18 cellular contexts compared by ENCODE assay signal in genomic region chr7:73397521-73397934, GRCh38. TPM values are rescaled to one million over a fixed set of nuclear protein-coding genes. Genes with fewer than 3 reads are reported as not detected.
A peak's percentile ranks its signal among the peaks of the same experiment; 100 is the strongest.
DNase-seq lines count a peak whose midpoint lies in the region; ATAC-seq and TF ChIP-seq lines count a peak whose summit lies in the region.
"Had no signal": no experiment of that assay in that cellular context is flagged by ENCODE, and none has a peak within 500 bp of the region (broad histone marks: within the 10 kb centered on the region; RNA-seq: fewer than 3 reads in every experiment).

No MANE protein-coding gene starts in this region.

- H3K18ac ChIP-seq in mesendoderm (ENCODE audit: low read length), result no peak overlapping the region

- no peaks in the 10 kb centered on the region for H3K9me3 Mint-ChIP-seq in type B pancreatic cell
- H3K9me3 Mint-ChIP-seq in T-helper 2 cell treated with Interferon-gamma antibody and Interleukin-4, amounts not matched to agents 5 μg/mL and 100 μg/mL, for 36 hours, result no peaks in the 10 kb centered on the region
- no peaks in the 10 kb centered on the region for H3K9me3 Mint-ChIP-seq in activated T-helper 2 cell treated with anti-CD3 and anti-CD28 coated beads, Interferon-gamma antibody, Interleukin-2, Interleukin-4, amounts not matched to agents 10 μg/mL and 5 μg/mL and 100 μg/mL, durations not matched to agents 14 hours and 24 hours and 36 hours
- H3K9me3 Mint-ChIP-seq: stimulated activated effector memory CD8-positive, alpha-beta T cell treated with anti-CD3 and anti-CD28 coated beads, Interleukin-12 subunit alpha, Interleukin-12 subunit beta, amount 100 ng/mL, for 72 hours had no signal

- peak overlapping the region; percentile 57 for H3K56ac ChIP-seq in mesendoderm (ENCODE audit: low read length)

- ATAC-seq in Right ventricle myocardium inferior (peak; percentile 16), heart left ventricle (no peak)
- ATAC-seq: stimulated activated effector memory CD8-positive, alpha-beta T cell treated with anti-CD3 and anti-CD28 coated beads, Interleukin-12 subunit alpha, Interleukin-12 subunit beta, amount 100 ng/mL, for 72 hours had no signal

- H3K4me3 ChIP-seq in heart left ventricle (peak overlapping the region in 9 of 12 donors; percentile 8 to 31 (median 28)), mesendoderm (ENCODE audit: low read length) (peak overlapping the region; percentile 11)
- H3K4me3 ChIP-seq: GM23248, skin epidermis had no signal

- no peak overlapping the region for H3K27ac ChIP-seq in heart left ventricle
- H3K27ac ChIP-seq in mesendoderm (ENCODE audit: low read depth, low read length), result no peak overlapping the region
- H3K27ac ChIP-seq: C4-2B, GM23248, skin epidermis, tibial nerve had no signal

- H3K4me2 ChIP-seq in mesendoderm (ENCODE audit: low read length), result peak overlapping the region; percentile 61

- peak overlapping the region; percentile 79 for H3K4me3 Mint-ChIP-seq in type B pancreatic cell
- H3K4me3 Mint-ChIP-seq in T-helper 2 cell treated with Interferon-gamma antibody and Interleukin-4, amounts not matched to agents 5 μg/mL and 100 μg/mL, for 36 hours, result no peak overlapping the region
- no peak overlapping the region for H3K4me3 Mint-ChIP-seq in activated T-helper 2 cell treated with anti-CD3 and anti-CD28 coated beads, Interferon-gamma antibody, Interleukin-2, Interleukin-4, amounts not matched to agents 10 μg/mL and 5 μg/mL and 100 μg/mL, durations not matched to agents 14 hours and 24 hours and 36 hours (ENCODE audit: low read depth)
- H3K4me3 Mint-ChIP-seq: stimulated activated effector memory CD8-positive, alpha-beta T cell treated with anti-CD3 and anti-CD28 coated beads, Interleukin-12 subunit alpha, Interleukin-12 subunit beta, amount 100 ng/mL, for 72 hours had no signal

- peaks cover 8% of the 10 kb centered on the region for H3K4me1 Mint-ChIP-seq in type B pancreatic cell (ENCODE audit: unreplicated experiment)
- no peaks in the 10 kb centered on the region for H3K4me1 Mint-ChIP-seq in T-helper 2 cell treated with Interferon-gamma antibody and Interleukin-4, amounts not matched to agents 5 μg/mL and 100 μg/mL, for 36 hours (ENCODE audit: low read depth)
- H3K4me1 Mint-ChIP-seq in activated T-helper 2 cell treated with anti-CD3 and anti-CD28 coated beads, Interferon-gamma antibody, Interleukin-2, Interleukin-4, amounts not matched to agents 10 μg/mL and 5 μg/mL and 100 μg/mL, durations not matched to agents 14 hours and 24 hours and 36 hours (ENCODE audit: low read depth), result no peaks in the 10 kb centered on the region
- H3K4me1 Mint-ChIP-seq: stimulated activated effector memory CD8-positive, alpha-beta T cell treated with anti-CD3 and anti-CD28 coated beads, Interleukin-12 subunit alpha, Interleukin-12 subunit beta, amount 100 ng/mL, for 72 hours had no signal

- H3K23ac ChIP-seq in mesendoderm (ENCODE audit: low read length), result no peak overlapping the region

- TF ChIP-seq POLR2A in heart left ventricle (IDR thresholded peaks at IDR 0.05), result no peak

- 58 to 71% (median 61%) methylated on average over 9 of the region's 9 CpGs for WGBS in heart left ventricle, 4 donors
- WGBS in mesendoderm (ENCODE audit: extremely low coverage, insufficient coverage, low lambda C conversion rate), result no CpG with 5 or more reads among the region's 9 CpGs

- H3K9ac ChIP-seq in mesendoderm (ENCODE audit: low read length), result peak overlapping the region; percentile 63
- H3K9ac ChIP-seq: GM23248 had no signal

- H3K9me3 ChIP-seq in heart left ventricle, result no peaks in the 10 kb centered on the region
- H3K9me3 ChIP-seq: tibial nerve had no signal

- H3K79me1 ChIP-seq in mesendoderm (ENCODE audit: low read length), result no peaks in the 10 kb centered on the region

- H3K79me2 ChIP-seq in mesendoderm (ENCODE audit: control insufficient read depth, insufficient read depth, low read length), result no peaks in the 10 kb centered on the region

- peak overlapping the region; percentile 6 for H2BK5ac ChIP-seq in mesendoderm (ENCODE audit: low read length)

- H4K5ac ChIP-seq in mesendoderm (ENCODE audit: low read length), result no peak overlapping the region

- H2BK15ac ChIP-seq in mesendoderm (replicated peaks; ENCODE audit: low read depth), result no peak overlapping the region

- H4K8ac ChIP-seq in mesendoderm (ENCODE audit: low read depth, low read length), result no peak overlapping the region

- H3K27me3 Mint-ChIP-seq in type B pancreatic cell, result no peaks in the 10 kb centered on the region
- H3K27me3 Mint-ChIP-seq in T-helper 2 cell treated with Interferon-gamma antibody and Interleukin-4, amounts not matched to agents 5 μg/mL and 100 μg/mL, for 36 hours (ENCODE audit: low read depth), result no peaks in the 10 kb centered on the region
- no peaks in the 10 kb centered on the region for H3K27me3 Mint-ChIP-seq in activated T-helper 2 cell treated with anti-CD3 and anti-CD28 coated beads, Interferon-gamma antibody, Interleukin-2, Interleukin-4, amounts not matched to agents 10 μg/mL and 5 μg/mL and 100 μg/mL, durations not matched to agents 14 hours and 24 hours and 36 hours (ENCODE audit: low read depth)

- H3K4me1 ChIP-seq in heart left ventricle (peaks cover 0 to 10% (median 0%) of the 10 kb centered on the region in 12 donors), mesendoderm (ENCODE audit: control insufficient read depth, low read depth, low read length) (peaks cover 2% of the 10 kb centered on the region)
- H3K4me1 ChIP-seq: tibial nerve had no signal

- H3K4ac ChIP-seq in mesendoderm (ENCODE audit: low read depth, low read length), result no peak overlapping the region

- no peak overlapping the region for H2AK5ac ChIP-seq in mesendoderm (ENCODE audit: low read length)

- no peak overlapping the region for H2BK120ac ChIP-seq in mesendoderm (ENCODE audit: low read depth, low read length)

- H3K36me3 ChIP-seq in heart left ventricle (no peaks in the 10 kb centered on the region), mesendoderm (ENCODE audit: control insufficient read depth, insufficient read depth, low read length) (no peaks in the 10 kb centered on the region)
- H3K36me3 ChIP-seq: tibial nerve had no signal

- TF ChIP-seq CTCF in heart left ventricle (IDR thresholded peaks at IDR 0.05) (no peak), type B pancreatic cell (conservative IDR thresholded peaks at IDR 0.05) (no peak)

- H3K27ac Mint-ChIP-seq in type B pancreatic cell, result peak overlapping the region; percentile 16
- no peak overlapping the region for H3K27ac Mint-ChIP-seq in T-helper 2 cell treated with Interferon-gamma antibody and Interleukin-4, amounts not matched to agents 5 μg/mL and 100 μg/mL, for 36 hours
- H3K27ac Mint-ChIP-seq in activated T-helper 2 cell treated with anti-CD3 and anti-CD28 coated beads, Interferon-gamma antibody, Interleukin-2, Interleukin-4, amounts not matched to agents 10 μg/mL and 5 μg/mL and 100 μg/mL, durations not matched to agents 14 hours and 24 hours and 36 hours, result no peak overlapping the region
- H3K27ac Mint-ChIP-seq: stimulated activated effector memory CD8-positive, alpha-beta T cell treated with anti-CD3 and anti-CD28 coated beads, Interleukin-12 subunit alpha, Interleukin-12 subunit beta, amount 100 ng/mL, for 72 hours had no signal

- no peaks in the 10 kb centered on the region for H3K36me3 Mint-ChIP-seq in type B pancreatic cell
- H3K36me3 Mint-ChIP-seq in T-helper 2 cell treated with Interferon-gamma antibody and Interleukin-4, amounts not matched to agents 5 μg/mL and 100 μg/mL, for 36 hours (ENCODE audit: low read depth), result no peaks in the 10 kb centered on the region
- H3K36me3 Mint-ChIP-seq in activated T-helper 2 cell treated with anti-CD3 and anti-CD28 coated beads, Interferon-gamma antibody, Interleukin-2, Interleukin-4, amounts not matched to agents 10 μg/mL and 5 μg/mL and 100 μg/mL, durations not matched to agents 14 hours and 24 hours and 36 hours (ENCODE audit: low read depth), result no peaks in the 10 kb centered on the region

- H3K27me3 ChIP-seq in heart left ventricle, result no peaks in the 10 kb centered on the region
- H3K27me3 ChIP-seq in mesendoderm (ENCODE audit: insufficient read depth, low read length, poor library complexity), result no peaks in the 10 kb centered on the region
- H3K27me3 ChIP-seq: tibial nerve had no signal

- intact Hi-C loops in Right ventricle myocardium inferior (cut with DNase I) (no loop called here), cardiac septum (cut with DNase I) (no loop called here), heart left ventricle (cut with DNase I) (no loop called here)
- intact Hi-C loops in activated T-helper 2 cell treated with anti-CD3 and anti-CD28 coated beads, Interferon-gamma antibody, Interleukin-2, Interleukin-4, amounts not matched to agents 10 μg/mL and 5 μg/mL and 100 μg/mL, durations not matched to agents 14 hours and 24 hours and 36 hours (cut with micrococcal nuclease), result no loop called here

- DNase-seq in Right ventricle myocardium inferior (ENCODE audit: missing footprints), result no peak
- DNase-seq in cardiac septum (ENCODE audit: low spot score), result no peak
- DNase-seq in heart left ventricle, result no peak
- DNase-seq in mesendoderm, result peak; percentile 77
- DNase-seq in type B pancreatic cell (ENCODE audit: extremely low spot score, unreplicated experiment), result no peak
- DNase-seq in T-helper 2 cell treated with Interferon-gamma antibody and Interleukin-4, amounts not matched to agents 5 μg/mL and 100 μg/mL, for 36 hours (ENCODE audit: low spot score), result no peak
- no peak for DNase-seq in NCI-H748 (lab: John Stamatoyannopoulos, UW; ENCODE audit: unreplicated experiment)
- no peak for DNase-seq in activated T-helper 2 cell treated with anti-CD3 and anti-CD28 coated beads, Interferon-gamma antibody, Interleukin-2, Interleukin-4, amounts not matched to agents 10 μg/mL and 5 μg/mL and 100 μg/mL, durations not matched to agents 14 hours and 24 hours and 36 hours (ENCODE audit: low spot score)
- DNase-seq: 8988T; activated CD8-positive, alpha-beta memory T cell treated with anti-CD3 and anti-CD28 coated beads for 24 hours; DMS53; GM23248; NCI-H2081; NCI-H524 treated with DMSO at 0.1 percent for 48 hours had no signal

RNA-seq across cellular contexts. Expression of gene FZD9, which starts 36.0 kb away (rescaled TPM):
- total RNA-seq in Right ventricle myocardium inferior (0.46 TPM), cardiac septum (0.19 TPM), heart left ventricle (under 1 TPM in 6 of 9 donors, not detected in 3; 0.12 to 0.48 (median 0.28) TPM), type B pancreatic cell (ENCODE audit: low replicate concordance) (0.38 and 1.9 TPM in 2 replicates)
- under 1 TPM; 0.15 to 0.82 TPM for polyA plus RNA-seq in heart left ventricle
- polyA plus RNA-seq in mesendoderm (2013, experiment 1 of 2), result 1.3 TPM
- 1.1 TPM for polyA plus RNA-seq in mesendoderm (2013, experiment 2 of 2)
- total RNA-seq in activated T-helper 2 cell treated with anti-CD3 and anti-CD28 coated beads, Interferon-gamma antibody, Interleukin-2, Interleukin-4, amounts not matched to agents 10 μg/mL and 5 μg/mL and 100 μg/mL, durations not matched to agents 14 hours and 24 hours and 36 hours, result 0.30 and 0.51 TPM in 2 replicates
